ENCODE assay signal across 8 cellular contexts in genomic region chr6:43059168-43060033, GRCh38. TPM values are rescaled to one million over a fixed set of nuclear protein-coding genes. Genes with fewer than 3 reads are reported as not detected.
DNase-seq lines count a peak whose midpoint lies in the region; ATAC-seq lines count a peak whose summit lies in the region.

Gene KLC4, plus strand, starts transcription at chr6:43059631. Its CDS starts 1,705 bp downstream, at chr6:43061336.
Gene MRPL2, minus strand, starts transcription at chr6:43059434. Its CDS starts 53 bp downstream, at chr6:43059381.

- H3K4me1 ChIP-seq in endocrine pancreas (ENCODE audit: control insufficient read depth, insufficient read depth, low read length) (peaks cover 13% of the 10 kb centered on the region), mesenchymal stem cell (ENCODE audit: control insufficient read depth, insufficient read depth, low read depth, low read length) (peaks cover 11% of the 10 kb centered on the region)

- peak within 1 kb of the TSS in 1 of 2 experiments; percentile 90 for H3K14ac ChIP-seq in mesenchymal stem cell (ENCODE audit: low read length in 2 of 2)

- H3K4ac ChIP-seq in mesenchymal stem cell (ENCODE audit: low read depth in 1 of 2, low read length in 2 of 2) = peak within 1 kb of the TSS; percentile 73 to 89

- peak within 1 kb of the TSS; percentile 91 to 96 for H3K18ac ChIP-seq in mesenchymal stem cell (ENCODE audit: low read depth in 1 of 2, low read length in 2 of 2)

- H3K36me3 Mint-ChIP-seq in activated CD8-positive, alpha-beta memory T cell treated with anti-CD3 and anti-CD28 coated beads, Interleukin-2, amount 10 ng/mL, durations not matched to agents 7 days and 5 days = peaks cover 11% of the 10 kb centered on the region

- H2BK15ac ChIP-seq in mesenchymal stem cell (ENCODE audit: low read depth, poor library complexity, severe bottlenecking) = peak within 1 kb of the TSS; percentile 70

- H3K4me3 Mint-ChIP-seq in activated CD8-positive, alpha-beta memory T cell treated with anti-CD3 and anti-CD28 coated beads, Interleukin-2, amount 10 ng/mL, durations not matched to agents 7 days and 5 days = peak within 1 kb of the TSS; percentile 92

- no peaks in the 10 kb centered on the region for H3K27me3 ChIP-seq in endocrine pancreas (ENCODE audit: control insufficient read depth, insufficient read depth, low read length)
- no peaks in the 10 kb centered on the region for H3K27me3 ChIP-seq in mesenchymal stem cell (ENCODE audit: control insufficient read depth in 1 of 2, insufficient read depth in 1 of 2, low read length in 2 of 2)

- ATAC-seq in GM21360 (IDR thresholded peaks at IDR 0.05; ENCODE audit: unreplicated experiment) = peak; percentile 89
- ATAC-seq in activated CD8-positive, alpha-beta memory T cell treated with anti-CD3 and anti-CD28 coated beads, Interleukin-2, amount 10 ng/mL, durations not matched to agents 7 days and 5 days = peak; percentile 95

- peaks cover 27% of the 10 kb centered on the region for H3K4me1 Mint-ChIP-seq in activated CD8-positive, alpha-beta memory T cell treated with anti-CD3 and anti-CD28 coated beads, Interleukin-2, amount 10 ng/mL, durations not matched to agents 7 days and 5 days

- H3K36me3 ChIP-seq in endocrine pancreas (ENCODE audit: control insufficient read depth, insufficient read depth, low read length) (no peaks in the 10 kb centered on the region), mesenchymal stem cell (ENCODE audit: control insufficient read depth in 1 of 2, insufficient read depth in 2 of 2, low read depth in 1 of 2, low read length in 2 of 2) (peaks cover 35 to 39% of the 10 kb centered on the region in 2 experiments)

- H4K8ac ChIP-seq in mesenchymal stem cell (ENCODE audit: low read length) = peak within 1 kb of the TSS; percentile 98

- WGBS in mesenchymal stem cell = under 1% methylated on average over 59 of the region's 64 CpGs

- peak within 1 kb of the TSS in 1 of 2 experiments; percentile 75 for H2BK12ac ChIP-seq in mesenchymal stem cell (ENCODE audit: low read length in 2 of 2)

- H3K9me3 Mint-ChIP-seq in activated CD8-positive, alpha-beta memory T cell treated with anti-CD3 and anti-CD28 coated beads, Interleukin-2, amount 10 ng/mL, durations not matched to agents 7 days and 5 days (ENCODE audit: low read depth) = no peaks in the 10 kb centered on the region

- H3K9me3 ChIP-seq in endocrine pancreas (ENCODE audit: control insufficient read depth, low read length) = no peaks in the 10 kb centered on the region
- H3K9me3 ChIP-seq in mesenchymal stem cell (ENCODE audit: control insufficient read depth, low read length) = no peaks in the 10 kb centered on the region

- CTCF ChIA-PET in activated CD8-positive, alpha-beta memory T cell treated with anti-CD3 and anti-CD28 coated beads, Interleukin-2, amount 10 ng/mL, durations not matched to agents 7 days and 5 days (lab: Charles Lee) = interaction anchor here (0.7 to 1.6 kb wide), 11 partner anchors 10 to 333 kb away, joined by 3 to 11 read pairs (median 3); partner anchors contain the start of genes DNPH1 and PPP2R5D

- H3K4me2 ChIP-seq in mesenchymal stem cell (ENCODE audit: low read length, poor library complexity, severe bottlenecking) = peak within 1 kb of the TSS; percentile 86

- no peaks in the 10 kb centered on the region for H3K27me3 Mint-ChIP-seq in activated CD8-positive, alpha-beta memory T cell treated with anti-CD3 and anti-CD28 coated beads, Interleukin-2, amount 10 ng/mL, durations not matched to agents 7 days and 5 days

- H3K23ac ChIP-seq in mesenchymal stem cell (ENCODE audit: low read length in 2 of 2) = peak within 1 kb of the TSS in 1 of 2 experiments; percentile 26

- H2AK5ac ChIP-seq in mesenchymal stem cell (ENCODE audit: low read length, severe bottlenecking) = peak within 1 kb of the TSS; percentile 59

- DNase-seq in COLO668 (lab: John Stamatoyannopoulos, UW; ENCODE audit: unreplicated experiment) (peak; percentile 96), HT1080 (ENCODE audit: low read depth) (peak; percentile 98), NOMO-1 treated with DMSO at 0.1 percent for 48 hours (lab: John Stamatoyannopoulos, UW; ENCODE audit: unreplicated experiment) (peak; percentile 99), mesenchymal stem cell (peak; percentile 99)
- peak; percentile 99 for DNase-seq in activated CD8-positive, alpha-beta memory T cell treated with anti-CD3 and anti-CD28 coated beads, Interleukin-2, amount 10 ng/mL, durations not matched to agents 7 days and 5 days
- peak; percentile 96 for DNase-seq in stimulated activated CD8-positive, alpha-beta memory T cell treated with anti-CD3 and anti-CD28 coated beads, Interleukin-12 subunit alpha, Interleukin-12 subunit beta, amount 100 ng/mL, for 4 hours (ENCODE audit: low read depth)

- H2BK5ac ChIP-seq in mesenchymal stem cell (ENCODE audit: low read depth, low read length, poor library complexity, severe bottlenecking) = peak within 1 kb of the TSS; percentile 40

- H3K4me3 ChIP-seq in endocrine pancreas (ENCODE audit: control insufficient read depth, insufficient read depth, low read length) (peak within 1 kb of the TSS; percentile 98), mesenchymal stem cell (ENCODE audit: insufficient read depth in 1 of 2, low read depth in 1 of 2, low read length in 2 of 2) (peak within 1 kb of the TSS; percentile 93 to 99)

- peak within 1 kb of the TSS; percentile 66 for H3K27ac ChIP-seq in mesenchymal stem cell (ENCODE audit: low read length, poor library complexity, severe bottlenecking)

- H3K79me1 ChIP-seq in mesenchymal stem cell (replicated peaks; ENCODE audit: low read length, poor library complexity, severe bottlenecking) = peaks cover 21% of the 10 kb centered on the region

- H4K91ac ChIP-seq in mesenchymal stem cell (ENCODE audit: low read length) = peak within 1 kb of the TSS; percentile 90

- H2AFZ ChIP-seq in mesenchymal stem cell (ENCODE audit: low read depth, low read length) = peak within 1 kb of the TSS; percentile 95

- H3K9ac ChIP-seq in endocrine pancreas (ENCODE audit: control insufficient read depth, insufficient read depth, low read length) (peak within 1 kb of the TSS; percentile 92), mesenchymal stem cell (ENCODE audit: low read length) (peak within 1 kb of the TSS; percentile 99)

- H2BK120ac ChIP-seq in mesenchymal stem cell (ENCODE audit: low read depth, low read length) = peak within 1 kb of the TSS; percentile 64

- peak within 1 kb of the TSS; percentile 99 for H3K27ac Mint-ChIP-seq in activated CD8-positive, alpha-beta memory T cell treated with anti-CD3 and anti-CD28 coated beads, Interleukin-2, amount 10 ng/mL, durations not matched to agents 7 days and 5 days

RNA-seq across cellular contexts. Expression of gene KLC4, which starts in this region (rescaled TPM):
- total RNA-seq in HT1080 (2014; rRNA removed; shearing (Covaris generic)) = 9.4 and 10.7 TPM in 2 replicates
- 6.9 and 7.4 TPM in 2 replicates for polyA plus RNA-seq in HT1080 (2015; cell fraction: cytosol; rRNA removed)
- 20.4 and 24.6 TPM in 2 replicates for polyA plus RNA-seq in HT1080 (2015; cell fraction: nucleus; rRNA removed)
- 10 to 100 TPM; 15.1 to 16.4 TPM for total RNA-seq in activated CD8-positive, alpha-beta memory T cell treated with anti-CD3 and anti-CD28 coated beads, Interleukin-2, amount 10 ng/mL, durations not matched to agents 7 days and 5 days
- 9.8 TPM for polyA plus RNA-seq in mesenchymal stem cell (2013, experiment 1 of 2)
- polyA plus RNA-seq in mesenchymal stem cell (2013, experiment 2 of 2) = 10.1 TPM

RNA-seq across cellular contexts. Expression of gene MRPL2, which starts in this region (rescaled TPM):
- 32.5 and 54.0 TPM in 2 replicates for total RNA-seq in HT1080 (2014; rRNA removed; shearing (Covaris generic))
- 39.6 and 48.6 TPM in 2 replicates for polyA plus RNA-seq in HT1080 (2015; cell fraction: cytosol; rRNA removed)
- 49.7 and 49.8 TPM in 2 replicates for polyA plus RNA-seq in HT1080 (2015; cell fraction: nucleus; rRNA removed)
- 10 to 100 TPM; 64.2 to 71.0 TPM for total RNA-seq in activated CD8-positive, alpha-beta memory T cell treated with anti-CD3 and anti-CD28 coated beads, Interleukin-2, amount 10 ng/mL, durations not matched to agents 7 days and 5 days
- 41.7 TPM for polyA plus RNA-seq in mesenchymal stem cell (2013, experiment 1 of 2)
- 38.3 TPM for polyA plus RNA-seq in mesenchymal stem cell (2013, experiment 2 of 2)

Comparison
In these comparisons a context has a peak if more than half of its experiments do, and no peak if none do; other contexts are left out.
1. Peak in every context shown above with its lines: DNase-seq, ATAC-seq, H3K4me3 ChIP-seq and H3K27ac ChIP-seq.